ENCODE assay signal across 10 cellular contexts in the genomic region with DNA sequence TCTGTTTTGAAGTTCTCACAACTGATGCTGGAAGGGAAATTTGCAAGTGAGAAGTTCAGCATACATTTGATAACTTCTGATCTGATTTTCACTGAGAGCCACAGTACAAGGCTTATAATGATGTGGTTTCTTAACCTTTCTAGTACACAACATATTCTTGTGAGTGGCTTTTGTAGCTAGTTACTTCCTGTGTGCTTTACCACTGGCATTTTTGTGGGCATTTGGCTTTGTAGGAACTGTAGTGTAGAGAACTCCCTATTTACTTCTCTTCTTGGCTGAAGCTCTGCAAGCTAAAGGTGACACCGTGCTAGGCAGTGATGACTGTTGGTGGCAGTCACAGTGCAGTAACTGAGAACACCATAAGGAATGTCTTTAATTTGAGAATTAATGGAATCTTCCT. TPM values are rescaled to one million over a fixed set of nuclear protein-coding genes. Genes with fewer than 3 reads are reported as not detected.
DNase-seq lines count a peak whose midpoint lies in the region; ATAC-seq and TF ChIP-seq lines count a peak whose summit lies in the region.
"Had no signal": no experiment of that assay in that cellular context is flagged by ENCODE, and none has a peak within 500 bp of the region (broad histone marks: within the 10 kb centered on the region; RNA-seq: fewer than 3 reads in every experiment).

No MANE protein-coding gene starts in this region.

- H3K36me3 Mint-ChIP-seq in activated CD8-positive, alpha-beta memory T cell treated with anti-CD3 and anti-CD28 coated beads, Interleukin-2, amount 10 ng/mL, durations not matched to agents 7 days and 5 days = peaks cover 1% of the 10 kb centered on the region

- dilution Hi-C loops in IMR-90 (cut with HindIII; ENCODE audit: low sequenced_read_pairs, unreplicated experiment) = no loop called here

- peaks cover 2 to 60% of the 10 kb centered on the region in 2 experiments; a peak in 3 of 4 replicates for H3K79me1 ChIP-seq in IMR-90 (ENCODE audit: low read depth in 1 of 2, low read length in 2 of 2)

- in situ Hi-C loops in IMR-90 (cut with MboI; ENCODE audit: low sequenced_read_pairs) = no loop called here

- H3K4me2 ChIP-seq in IMR-90 (ENCODE audit: low read depth, low read length) (no peak overlapping the region), smooth muscle cell (peak overlapping the region; percentile 59)

- H3K4me3 Mint-ChIP-seq in activated CD8-positive, alpha-beta memory T cell treated with anti-CD3 and anti-CD28 coated beads, Interleukin-2, amount 10 ng/mL, durations not matched to agents 7 days and 5 days = no peak overlapping the region

- peak overlapping the region; percentile 36 for H3K27ac Mint-ChIP-seq in activated CD8-positive, alpha-beta memory T cell treated with anti-CD3 and anti-CD28 coated beads, Interleukin-2, amount 10 ng/mL, durations not matched to agents 7 days and 5 days

- CTCF ChIA-PET in activated CD8-positive, alpha-beta memory T cell treated with anti-CD3 and anti-CD28 coated beads, Interleukin-2, amount 10 ng/mL, durations not matched to agents 7 days and 5 days (lab: Charles Lee) = interaction anchor here (0.7 to 2.0 kb wide), 6 partner anchors 8 to 188 kb away, joined by 3 to 9 read pairs (median 4); no protein-coding TSS in a partner anchor
- CTCF ChIA-PET in IMR-90 (lab: Yijun Ruan, JAX) (interaction anchor here (1.3 to 1.4 kb wide), 2 partner anchors 10 to 15 kb away, joined by 3 to 5 read pairs; a partner anchor contains a TSS), GM10248 (lab: Yijun Ruan, JAX) (interaction anchor here (1.1 to 1.5 kb wide), 4 partner anchors 9 to 55 kb away, joined by 3 to 6 read pairs (median 3); no protein-coding TSS in a partner anchor), A673 (lab: Charles Lee) (no interaction called here)

- no peak overlapping the region for H3K4me3 ChIP-seq in IMR-90 (ENCODE audit: insufficient read depth, low read depth, low read length)
- no peak overlapping the region for H3K4me3 ChIP-seq in smooth muscle cell
- no peak overlapping the region for H3K4me3 ChIP-seq in A673 (ENCODE audit: low read depth, low read length, poor library complexity, severe bottlenecking)
- H3K4me3 ChIP-seq: SJCRH30 had no signal

- no peak overlapping the region for H3K56ac ChIP-seq in IMR-90 (ENCODE audit: extremely low read depth, insufficient read depth, low read length)

- H4K91ac ChIP-seq in IMR-90 (ENCODE audit: insufficient read depth, low read depth, low read length) = no peak overlapping the region

- H3K27ac ChIP-seq in IMR-90 (ENCODE audit: insufficient read depth, low read length) (no peak overlapping the region), smooth muscle cell (ENCODE audit: low read depth) (peak overlapping the region; percentile 30), A673 (ENCODE audit: low read depth, low read length, poor library complexity, severe bottlenecking) (no peak overlapping the region)
- H3K27ac ChIP-seq: SJCRH30 had no signal

- H3K27me3 Mint-ChIP-seq in activated CD8-positive, alpha-beta memory T cell treated with anti-CD3 and anti-CD28 coated beads, Interleukin-2, amount 10 ng/mL, durations not matched to agents 7 days and 5 days = no peaks in the 10 kb centered on the region

- intact Hi-C loops in IMR-90 (cut with micrococcal nuclease) = no loop called here
- intact Hi-C loops in A673 (cut with micrococcal nuclease; ENCODE audit: unreplicated experiment) = no loop called here

- H3K79me2 ChIP-seq in smooth muscle cell (ENCODE audit: low read depth) = peaks cover 100% of the 10 kb centered on the region

- H3K9ac ChIP-seq in IMR-90 (ENCODE audit: low read depth, low read length) (no peak overlapping the region), smooth muscle cell (ENCODE audit: low read depth) (no peak overlapping the region)

- peak overlapping the region; percentile 0 for H3K14ac ChIP-seq in IMR-90 (replicated peaks; ENCODE audit: low read depth, low read length)

- no peak overlapping the region for H3K23ac ChIP-seq in IMR-90 (ENCODE audit: low read depth, low read length)

- no peak overlapping the region for H2AK5ac ChIP-seq in IMR-90 (ENCODE audit: low read depth, low read length)

- H3K9me1 ChIP-seq in IMR-90 (ENCODE audit: insufficient read depth, low read length) = peaks cover 7% of the 10 kb centered on the region

- no peaks in the 10 kb centered on the region; the same call in 1 of the 2 replicates for H3K9me3 ChIP-seq in IMR-90 (ENCODE audit: control insufficient read depth, insufficient read depth, low read length)
- no peaks in the 10 kb centered on the region for H3K9me3 ChIP-seq in smooth muscle cell (replicated peaks; ENCODE audit: low read depth)
- H3K9me3 ChIP-seq in A673 (ENCODE audit: low read depth, low read length, poor library complexity, severe bottlenecking) = no peaks in the 10 kb centered on the region
- H3K9me3 ChIP-seq: SJCRH30, testis had no signal

- H2BK20ac ChIP-seq in IMR-90 (ENCODE audit: low read depth, low read length) = no peak overlapping the region

- H3K9me3 Mint-ChIP-seq in activated CD8-positive, alpha-beta memory T cell treated with anti-CD3 and anti-CD28 coated beads, Interleukin-2, amount 10 ng/mL, durations not matched to agents 7 days and 5 days (ENCODE audit: low read depth) = no peaks in the 10 kb centered on the region

- no peak overlapping the region for H3K18ac ChIP-seq in IMR-90 (ENCODE audit: low read depth, low read length)

- H3K27me3 ChIP-seq in IMR-90 (ENCODE audit: control insufficient read depth, insufficient read depth, low read length) (no peaks in the 10 kb centered on the region), smooth muscle cell (ENCODE audit: low read depth) (no peaks in the 10 kb centered on the region), A673 (replicated peaks; ENCODE audit: insufficient read depth, low read depth, low read length, poor library complexity) (no peaks in the 10 kb centered on the region)
- H3K27me3 ChIP-seq: SJCRH30, testis had no signal

- no peak overlapping the region for H2BK15ac ChIP-seq in IMR-90 (ENCODE audit: low read depth, low read length)

- peak overlapping the region; percentile 27 for H2BK5ac ChIP-seq in IMR-90 (ENCODE audit: low read depth, low read length, poor library complexity, severe bottlenecking)

- no peak for TF ChIP-seq POLR2A in IMR-90 (IDR thresholded peaks at IDR 0.05; ENCODE audit: low read depth, low read length)

- WGBS in IMR-90 (ENCODE audit: extremely low coverage in 2 of 2, insufficient read length in 1 of 2), 2 experiments = no CpG with 5 or more reads among the region's 1 CpG
- WGBS in smooth muscle cell (ENCODE audit: low lambda C conversion rate) = 68% methylated on average over 1 of the region's 1 CpG

- BruUV-seq in IMR-90 (replicated peaks; lab: Mats Ljungman, UMichigan) = no TSS peak
- BruUV-seq in A673 (replicated peaks; lab: Mats Ljungman, UMichigan) = no TSS peak

- peak; percentile 63 for DNase-seq in activated CD8-positive, alpha-beta memory T cell treated with anti-CD3 and anti-CD28 coated beads, Interleukin-2, amount 10 ng/mL, durations not matched to agents 7 days and 5 days
- DNase-seq in activated CD8-positive, alpha-beta memory T cell treated with anti-CD3 and anti-CD28 coated beads, Interleukin-2, amount 50 U/mL, for 48 hours = no peak
- no peak for DNase-seq in IMR-90
- peak; percentile 37 for DNase-seq in central memory CD4-positive, alpha-beta T cell
- no peak for DNase-seq in smooth muscle cell (lab: John Stamatoyannopoulos, UW; ENCODE audit: unreplicated experiment)
- DNase-seq in GM10248 (ENCODE audit: extremely low spot score) = no peak
- no peak for DNase-seq in A673 (ENCODE audit: low spot score)
- no peak for DNase-seq in NCI-H1694 treated with DMSO at 0.1 percent for 48 hours (lab: John Stamatoyannopoulos, UW)
- DNase-seq: testis had no signal

- no peak overlapping the region for H2AK9ac ChIP-seq in IMR-90 (replicated peaks; ENCODE audit: low read depth, low read length, poor library complexity)

- H2AFZ ChIP-seq in IMR-90 (replicated peaks; ENCODE audit: low read length, poor library complexity) (no peak overlapping the region), smooth muscle cell (ENCODE audit: low read depth) (no peak overlapping the region)

- no peak overlapping the region for H4K8ac ChIP-seq in IMR-90 (ENCODE audit: low read depth in 2 of 2, low read length in 2 of 2)

- H3F3A ChIP-seq in smooth muscle cell (ENCODE audit: low read depth) = no peaks in the 10 kb centered on the region

- ATAC-seq in activated CD8-positive, alpha-beta memory T cell treated with anti-CD3 and anti-CD28 coated beads, Interleukin-2, amount 10 ng/mL, durations not matched to agents 7 days and 5 days = peak; percentile 64
- no peak; the same call in 1 of the 2 replicates for ATAC-seq in IMR-90 (ENCODE audit: low read depth)

- H3K4ac ChIP-seq in IMR-90 (ENCODE audit: low read depth, low read length) = no peak overlapping the region

- no peak for TF ChIP-seq RAD21 in IMR-90 (IDR thresholded peaks at IDR 0.05; ENCODE audit: low read length)

- no peak overlapping the region for H2BK120ac ChIP-seq in IMR-90 (ENCODE audit: low read depth, low read length)

- no peak overlapping the region for H4K5ac ChIP-seq in IMR-90 (ENCODE audit: low read depth, low read length)

- TF ChIP-seq CTCF in IMR-90 (conservative IDR thresholded peaks at IDR 0.05; ENCODE audit: low read depth, low read length) (no peak), smooth muscle cell (IDR thresholded peaks at IDR 0.05; ENCODE audit: borderline replicate concordance, insufficient read depth, poor library complexity, severe bottlenecking) (no peak), GM10248 (IDR thresholded peaks at IDR 0.05; ENCODE audit: control extremely low read depth, extremely low read depth, low read depth, missing control alignments) (no peak), A673 (conservative IDR thresholded peaks at IDR 0.05; ENCODE audit: low read depth, low read length) (no peak)

- POLR2A ChIA-PET in IMR-90 (lab: Charles Lee; ENCODE audit: unreplicated experiment) = no interaction called here
- POLR2A ChIA-PET in GM10248 (lab: Yijun Ruan, JAX) = no interaction called here
- POLR2A ChIA-PET in A673 (lab: Charles Lee; ENCODE audit: low non-redundant PET) = no interaction called here

- H3K4me1 ChIP-seq in IMR-90 (ENCODE audit: control insufficient read depth, insufficient read depth, low read length) (peaks cover 12% of the 10 kb centered on the region), smooth muscle cell (ENCODE audit: low read depth) (peaks cover 20% of the 10 kb centered on the region), A673 (ENCODE audit: insufficient read depth, low read length, poor library complexity, severe bottlenecking) (peaks cover 7% of the 10 kb centered on the region)

- H3K36me3 ChIP-seq in IMR-90 (ENCODE audit: control insufficient read depth, insufficient read depth, low read length) (no peaks in the 10 kb centered on the region), smooth muscle cell (ENCODE audit: low read depth) (no peaks in the 10 kb centered on the region), A673 (ENCODE audit: insufficient read depth, low read length, poor library complexity, severe bottlenecking) (no peaks in the 10 kb centered on the region)
- H3K36me3 ChIP-seq: SJCRH30 had no signal

- H3K4me1 Mint-ChIP-seq in activated CD8-positive, alpha-beta memory T cell treated with anti-CD3 and anti-CD28 coated beads, Interleukin-2, amount 10 ng/mL, durations not matched to agents 7 days and 5 days = peaks cover 46% of the 10 kb centered on the region

- H4K20me1 ChIP-seq in IMR-90 (ENCODE audit: insufficient read depth, low read length) (peaks cover 76% of the 10 kb centered on the region), smooth muscle cell (ENCODE audit: low read depth) (peaks cover 99% of the 10 kb centered on the region)

RNA-seq across cellular contexts. Expression of a gene that starts 14.9 kb away (rescaled TPM):
- 10 to 100 TPM; 40.1 to 44.8 TPM for total RNA-seq in activated CD8-positive, alpha-beta memory T cell treated with anti-CD3 and anti-CD28 coated beads, Interleukin-2, amount 10 ng/mL, durations not matched to agents 7 days and 5 days
- 110 and 117 TPM in 2 replicates for total RNA-seq in IMR-90 (2012; rRNA removed)
- polyA plus RNA-seq in IMR-90 (2012; rRNA removed) = 12.4 and 15.0 TPM in 2 replicates
- 3.8 and 5.9 TPM in 2 replicates for polyA plus RNA-seq in IMR-90 (2012; cell fraction: cytosol; rRNA removed)
- 5.9 and 41.8 TPM in 2 replicates for polyA plus RNA-seq in IMR-90 (2012; cell fraction: nucleus; rRNA removed; ENCODE audit: low replicate concordance)
- 75.3 and 93.5 TPM in 2 replicates for total RNA-seq in smooth muscle cell
- polyA plus RNA-seq in smooth muscle cell = 38.0 and 49.7 TPM in 2 replicates
- 40.0 and 45.9 TPM in 2 replicates for total RNA-seq in A673 (2021)

Comparison
In these comparisons a context has a peak if more than half of its experiments do, and no peak if none do; other contexts are left out.
1. DNase-seq: peak in activated CD8-positive, alpha-beta memory T cell treated with anti-CD3 and anti-CD28 coated beads, Interleukin-2, amount 10 ng/mL, durations not matched to agents 7 days and 5 days (single experiment) and central memory CD4-positive, alpha-beta T cell (single experiment); none in activated CD8-positive, alpha-beta memory T cell treated with anti-CD3 and anti-CD28 coated beads, Interleukin-2, amount 50 U/mL, for 48 hours (single experiment), IMR-90 (single experiment), smooth muscle cell (single experiment), GM10248 (single experiment), A673 (single experiment) and NCI-H1694 treated with DMSO at 0.1 percent for 48 hours (single experiment).